1 cellular context compared by ENCODE assay signal in genomic region chr19:58474997-58475713, GRCh38.
A peak's percentile ranks its signal among the peaks of the same experiment; 100 is the strongest.
TF ChIP-seq lines count a peak whose summit lies in the region.

No MANE protein-coding gene starts in this region.

TF ChIP-seq in HepG2, 621 proteins besides CTCF, POLR2A, EP300 and RAD21 (continues in another document):
- TF ChIP-seq ZNF281 (CRISPR knock-in tag; IDR thresholded peaks at IDR 0.05; ENCODE audit: borderline replicate concordance) (no peak), ISL2 (CRISPR knock-in tag; IDR thresholded peaks at IDR 0.05) (no peak), PRPF4 (IDR thresholded peaks at IDR 0.05; ENCODE audit: low read depth, low read length, poor library complexity, severe bottlenecking) (no peak), ZNF710 (CRISPR knock-in tag; IDR thresholded peaks at IDR 0.05; ENCODE audit: borderline replicate concordance) (no peak), U2AF1 (optimal IDR thresholded peaks at IDR 0.05; ENCODE audit: low read depth, low read length) (no peak), ZNF280B (CRISPR knock-in tag; IDR thresholded peaks at IDR 0.05; ENCODE audit: borderline replicate concordance) (no peak), ATF7-NPFF (CRISPR knock-in tag; IDR thresholded peaks at IDR 0.05; ENCODE audit: low read depth) (no peak), ZNF557 (CRISPR knock-in tag; IDR thresholded peaks at IDR 0.05) (peak; percentile 30; the same call in 1 of the 2 replicates), ZNF597 (CRISPR knock-in tag; IDR thresholded peaks at IDR 0.05) (no peak), HES4 (CRISPR knock-in tag; IDR thresholded peaks at IDR 0.05; ENCODE audit: borderline replicate concordance) (no peak), ZNF274 (CRISPR knock-in tag; IDR thresholded peaks at IDR 0.05) (no peak), HNRNPUL1 (IDR thresholded peaks at IDR 0.05; ENCODE audit: low read depth, low read length) (no peak), ZNF607 (CRISPR knock-in tag; IDR thresholded peaks at IDR 0.05; ENCODE audit: borderline replicate concordance) (0 out of 2 replicates have a peak, but pooled peaks have one; percentile 10), HBP1 (CRISPR knock-in tag; IDR thresholded peaks at IDR 0.05; ENCODE audit: low read depth) (no peak), ARID2 (CRISPR knock-in tag; IDR thresholded peaks at IDR 0.05; ENCODE audit: borderline replicate concordance) (0 out of 2 replicates have a peak, but pooled peaks have one; percentile 26), BORCS8-MEF2B (CRISPR knock-in tag; IDR thresholded peaks at IDR 0.05) (no peak), SP140L (CRISPR knock-in tag; IDR thresholded peaks at IDR 0.05; ENCODE audit: borderline replicate concordance) (no peak), RFX3 (CRISPR knock-in tag; IDR thresholded peaks at IDR 0.05) (peak; percentile 68; the same call in 1 of the 2 replicates), E2F1 (CRISPR knock-in tag; IDR thresholded peaks at IDR 0.05) (no peak), ZBTB21 (CRISPR knock-in tag; IDR thresholded peaks at IDR 0.05) (no peak), ZBTB39 (CRISPR knock-in tag; IDR thresholded peaks at IDR 0.05) (0 out of 2 replicates have a peak, but pooled peaks have one; percentile 20), GATA4 (IDR thresholded peaks at IDR 0.05; ENCODE audit: borderline replicate concordance, low read depth) (no peak), ZNF550 (CRISPR knock-in tag; IDR thresholded peaks at IDR 0.05; ENCODE audit: borderline replicate concordance) (no peak), ZNF777 (CRISPR knock-in tag; IDR thresholded peaks at IDR 0.05) (0 out of 2 replicates have a peak, but pooled peaks have one; percentile 6), DRAP1 (CRISPR knock-in tag; IDR thresholded peaks at IDR 0.05) (no peak), ZNF800 (CRISPR knock-in tag; IDR thresholded peaks at IDR 0.05) (peak; percentile 8; the same call in 1 of the 2 replicates), ZNF605 (CRISPR knock-in tag; IDR thresholded peaks at IDR 0.05) (0 out of 2 replicates have a peak, but pooled peaks have one; percentile 29), ZFP37 (CRISPR knock-in tag; IDR thresholded peaks at IDR 0.05; ENCODE audit: borderline replicate concordance) (0 out of 2 replicates have a peak, but pooled peaks have one; percentile 9), ZNF577 (CRISPR knock-in tag; IDR thresholded peaks at IDR 0.05; ENCODE audit: borderline replicate concordance, low read depth) (no peak), ZNF563 (CRISPR knock-in tag; IDR thresholded peaks at IDR 0.05) (0 out of 2 replicates have a peak, but pooled peaks have one; percentile 10), TEAD2 (CRISPR knock-in tag; IDR thresholded peaks at IDR 0.05) (no peak), RBM22 (optimal IDR thresholded peaks at IDR 0.05; ENCODE audit: low read length) (peak; percentile 8), ZNF644 (CRISPR knock-in tag; IDR thresholded peaks at IDR 0.05; ENCODE audit: low read depth) (no peak), SMAD1 (CRISPR knock-in tag; IDR thresholded peaks at IDR 0.05; ENCODE audit: borderline replicate concordance, low read depth) (peak; percentile 3; the same call in 1 of the 2 replicates), ZNF782 (CRISPR knock-in tag; IDR thresholded peaks at IDR 0.05; ENCODE audit: borderline replicate concordance) (no peak), REL (CRISPR knock-in tag; conservative IDR thresholded peaks at IDR 0.05) (no peak), JUND (CRISPR knock-in tag; IDR thresholded peaks at IDR 0.05) (no peak), ARNTL (CRISPR knock-in tag; IDR thresholded peaks at IDR 0.05) (no peak), HMG20B (CRISPR knock-in tag; conservative IDR thresholded peaks at IDR 0.05) (no peak), ZNF75D (CRISPR knock-in tag; IDR thresholded peaks at IDR 0.05; ENCODE audit: borderline replicate concordance) (no peak), PAX8 (CRISPR knock-in tag; IDR thresholded peaks at IDR 0.05; ENCODE audit: borderline replicate concordance) (no peak), FOXM1 (CRISPR knock-in tag; IDR thresholded peaks at IDR 0.05) (no peak), YEATS2 (CRISPR knock-in tag; IDR thresholded peaks at IDR 0.05; ENCODE audit: borderline replicate concordance) (no peak), ZBTB3 (CRISPR knock-in tag; IDR thresholded peaks at IDR 0.05; ENCODE audit: borderline replicate concordance, low read depth) (no peak), RELA (CRISPR knock-in tag; IDR thresholded peaks at IDR 0.05) (no peak), REST (IDR thresholded peaks at IDR 0.05; ENCODE audit: borderline replicate concordance in 1 of 2, low read depth in 1 of 2, low read length in 2 of 2) (no peak), MAFG (CRISPR knock-in tag; IDR thresholded peaks at IDR 0.05) (no peak)
